Comparison of ENCODE assay signal across 18 cellular contexts in genomic region chr10:121089434-121089833, GRCh38.
"Had no signal": no experiment of that assay in that cellular context is flagged by ENCODE, and none has a peak within 500 bp of the region (broad histone marks: within the 10 kb centered on the region; RNA-seq: fewer than 3 reads in every experiment).

No MANE protein-coding gene starts in this region.

- DNase-seq: dermis blood vessel endothelial cell; dorsolateral prefrontal cortex; effector CD4-positive, alpha-beta T cell; effector memory CD4-positive, alpha-beta T cell; foreskin keratinocyte; glutamatergic neuron; heart right ventricle; hippocampal formation; left cardiac atrium; left lung; left ventricle myocardium superior; lower lobe of right lung; mesenchymal stem cell; midbrain; naive thymus-derived CD4-positive, alpha-beta T cell had no signal

- H3K4me1 ChIP-seq: gastroesophageal sphincter, heart right ventricle had no signal

- H3K9me3 ChIP-seq: esophagus muscularis mucosa, gastroesophageal sphincter, left lung, lower lobe of right lung had no signal

- H3K36me3 ChIP-seq: esophagus muscularis mucosa, gastroesophageal sphincter, heart right ventricle, left lung, lower lobe of right lung had no signal

- H3K27me3 ChIP-seq: dorsolateral prefrontal cortex, esophagus muscularis mucosa, foreskin keratinocyte, gastroesophageal sphincter, left lung had no signal

- H3K4me3 ChIP-seq: coronary artery, dorsolateral prefrontal cortex, esophagus muscularis mucosa, gastroesophageal sphincter, heart right ventricle, left lung, lower lobe of right lung had no signal

- ATAC-seq: foreskin keratinocyte; gastroesophageal sphincter; heart right ventricle; left cardiac atrium; left lung; left ventricle myocardium superior; lower lobe of right lung; naive thymus-derived CD4-positive, alpha-beta T cell had no signal

- H3K27ac ChIP-seq: coronary artery, esophagus muscularis mucosa, foreskin keratinocyte, gastroesophageal sphincter, heart right ventricle, left lung, lower lobe of right lung had no signal
